In genomic region chr9:111360881-111361280, GRCh38 we compare ENCODE assay signal across 18 cellular contexts. TPM values are rescaled to one million over a fixed set of nuclear protein-coding genes. Genes with fewer than 3 reads are reported as not detected.
DNase-seq lines count a peak whose midpoint lies in the region; ATAC-seq lines count a peak whose summit lies in the region.
"Had no signal": no experiment of that assay in that cellular context is flagged by ENCODE, and none has a peak within 500 bp of the region (broad histone marks: within the 10 kb centered on the region; RNA-seq: fewer than 3 reads in every experiment).

No MANE protein-coding gene starts in this region.

- H3K4me3 Mint-ChIP-seq in activated CD4-positive, alpha-beta T cell treated with anti-CD3 and anti-CD28 coated beads, Interleukin-2, amount 10 ng/mL, durations not matched to agents 24 days and 14 days: no peak overlapping the region
- H3K4me3 Mint-ChIP-seq in stimulated activated naive B cell treated with anti-CD40 and anti-IgM and Interleukin-4, amounts not matched to agents 10 μg/mL and 1 μg/mL and 100 μg/mL, for 72 hours: peak overlapping the region in 1 of 2 donors; percentile 8
- H3K4me3 Mint-ChIP-seq: CD8-positive, alpha-beta memory T cell; IgD-negative memory B cell had no signal

- H3K27ac Mint-ChIP-seq in activated CD4-positive, alpha-beta T cell treated with anti-CD3 and anti-CD28 coated beads, Interleukin-2, amount 10 ng/mL, durations not matched to agents 24 days and 14 days: peak overlapping the region; percentile 3
- no peak overlapping the region for H3K27ac Mint-ChIP-seq in stimulated activated naive B cell treated with anti-CD40 and anti-IgM and Interleukin-4, amounts not matched to agents 10 μg/mL and 1 μg/mL and 100 μg/mL, for 72 hours
- H3K27ac Mint-ChIP-seq: IgD-negative memory B cell had no signal

- H3K36me3 Mint-ChIP-seq in activated CD4-positive, alpha-beta T cell treated with anti-CD3 and anti-CD28 coated beads, Interleukin-2, amount 10 ng/mL, durations not matched to agents 24 days and 14 days (ENCODE audit: low read depth): peaks cover 45% of the 10 kb centered on the region
- H3K36me3 Mint-ChIP-seq in stimulated activated naive B cell treated with anti-CD40 and anti-IgM and Interleukin-4, amounts not matched to agents 10 μg/mL and 1 μg/mL and 100 μg/mL, for 72 hours: peaks cover 28 to 49% of the 10 kb centered on the region in 2 donors

- no peaks in the 10 kb centered on the region for H3K9me3 Mint-ChIP-seq in activated CD4-positive, alpha-beta T cell treated with anti-CD3 and anti-CD28 coated beads, Interleukin-2, amount 10 ng/mL, durations not matched to agents 24 days and 14 days
- H3K9me3 Mint-ChIP-seq in stimulated activated naive B cell treated with anti-CD40 and anti-IgM and Interleukin-4, amounts not matched to agents 10 μg/mL and 1 μg/mL and 100 μg/mL, for 72 hours: no peaks in the 10 kb centered on the region
- H3K9me3 Mint-ChIP-seq: CD8-positive, alpha-beta memory T cell had no signal

- H3K4me1 Mint-ChIP-seq in activated CD4-positive, alpha-beta T cell treated with anti-CD3 and anti-CD28 coated beads, Interleukin-2, amount 10 ng/mL, durations not matched to agents 24 days and 14 days: peaks cover 3% of the 10 kb centered on the region
- H3K4me1 Mint-ChIP-seq in stimulated activated naive B cell treated with anti-CD40 and anti-IgM and Interleukin-4, amounts not matched to agents 10 μg/mL and 1 μg/mL and 100 μg/mL, for 72 hours: peaks cover 0 to 17% of the 10 kb centered on the region in 2 donors
- H3K4me1 Mint-ChIP-seq: CD8-positive, alpha-beta memory T cell had no signal

- peak; percentile 56 for ATAC-seq in GM21619 (IDR thresholded peaks at IDR 0.05; ENCODE audit: unreplicated experiment)
- peak; percentile 63 for ATAC-seq in HG03432 (IDR thresholded peaks at IDR 0.05; ENCODE audit: unreplicated experiment)
- peak; percentile 83 to 87 for ATAC-seq in stimulated activated naive B cell treated with anti-CD40 and anti-IgM and Interleukin-4, amounts not matched to agents 10 μg/mL and 1 μg/mL and 100 μg/mL, for 72 hours (replicated peaks)
- ATAC-seq in GM18867 (IDR thresholded peaks at IDR 0.05; ENCODE audit: unreplicated experiment): no peak

- no peak for DNase-seq in activated CD4-positive, alpha-beta T cell treated with anti-CD3 and anti-CD28 coated beads, Interleukin-2, amount 10 ng/mL, durations not matched to agents 24 days and 14 days
- no peak for DNase-seq in activated CD4-positive, alpha-beta T cell treated with anti-CD3 and anti-CD28 coated beads, Interleukin-2, amount 50 U/mL, for 1 hour
- no peak for DNase-seq in stimulated activated naive B cell treated with anti-CD40 and anti-IgM and Interleukin-4, amounts not matched to agents 10 μg/mL and 1 μg/mL and 100 μg/mL, for 72 hours
- no peak for DNase-seq in cardiac septum (ENCODE audit: low spot score)
- DNase-seq in SKM-1 (lab: John Stamatoyannopoulos, UW; ENCODE audit: unreplicated experiment): no peak
- DNase-seq: CD8-positive, alpha-beta memory T cell; GDM1; NCI-H187 treated with DMSO at 0.1 percent for 48 hours; NCI-H82 had no signal

- H3K27me3 Mint-ChIP-seq in activated CD4-positive, alpha-beta T cell treated with anti-CD3 and anti-CD28 coated beads, Interleukin-2, amount 10 ng/mL, durations not matched to agents 24 days and 14 days: no peaks in the 10 kb centered on the region
- H3K27me3 Mint-ChIP-seq in stimulated activated naive B cell treated with anti-CD40 and anti-IgM and Interleukin-4, amounts not matched to agents 10 μg/mL and 1 μg/mL and 100 μg/mL, for 72 hours: no peaks in the 10 kb centered on the region
- H3K27me3 Mint-ChIP-seq: CD8-positive, alpha-beta memory T cell; IgD-negative memory B cell had no signal

- intact Hi-C loops in activated CD4-positive, alpha-beta T cell treated with anti-CD3 and anti-CD28 coated beads, Interleukin-2, amount 10 ng/mL, durations not matched to agents 24 days and 14 days (cut with micrococcal nuclease): no loop called here
- intact Hi-C loops in cardiac septum (cut with DNase I): no loop called here

RNA-seq across cellular contexts. Expression of gene OR2K2, which starts 30.9 kb away (rescaled TPM):
- total RNA-seq in activated CD4-positive, alpha-beta T cell treated with anti-CD3 and anti-CD28 coated beads, Interleukin-2, amount 10 ng/mL, durations not matched to agents 24 days and 14 days: not detected in 2 replicates
- total RNA-seq in cardiac septum: not detected
- total RNA-seq: A172; CD8-positive, alpha-beta memory T cell; HT1080; LHCN-M2; NCI-H460; SJSA1 had no signal
